ENCODE assay signal across 8 cellular contexts in the genomic region with DNA sequence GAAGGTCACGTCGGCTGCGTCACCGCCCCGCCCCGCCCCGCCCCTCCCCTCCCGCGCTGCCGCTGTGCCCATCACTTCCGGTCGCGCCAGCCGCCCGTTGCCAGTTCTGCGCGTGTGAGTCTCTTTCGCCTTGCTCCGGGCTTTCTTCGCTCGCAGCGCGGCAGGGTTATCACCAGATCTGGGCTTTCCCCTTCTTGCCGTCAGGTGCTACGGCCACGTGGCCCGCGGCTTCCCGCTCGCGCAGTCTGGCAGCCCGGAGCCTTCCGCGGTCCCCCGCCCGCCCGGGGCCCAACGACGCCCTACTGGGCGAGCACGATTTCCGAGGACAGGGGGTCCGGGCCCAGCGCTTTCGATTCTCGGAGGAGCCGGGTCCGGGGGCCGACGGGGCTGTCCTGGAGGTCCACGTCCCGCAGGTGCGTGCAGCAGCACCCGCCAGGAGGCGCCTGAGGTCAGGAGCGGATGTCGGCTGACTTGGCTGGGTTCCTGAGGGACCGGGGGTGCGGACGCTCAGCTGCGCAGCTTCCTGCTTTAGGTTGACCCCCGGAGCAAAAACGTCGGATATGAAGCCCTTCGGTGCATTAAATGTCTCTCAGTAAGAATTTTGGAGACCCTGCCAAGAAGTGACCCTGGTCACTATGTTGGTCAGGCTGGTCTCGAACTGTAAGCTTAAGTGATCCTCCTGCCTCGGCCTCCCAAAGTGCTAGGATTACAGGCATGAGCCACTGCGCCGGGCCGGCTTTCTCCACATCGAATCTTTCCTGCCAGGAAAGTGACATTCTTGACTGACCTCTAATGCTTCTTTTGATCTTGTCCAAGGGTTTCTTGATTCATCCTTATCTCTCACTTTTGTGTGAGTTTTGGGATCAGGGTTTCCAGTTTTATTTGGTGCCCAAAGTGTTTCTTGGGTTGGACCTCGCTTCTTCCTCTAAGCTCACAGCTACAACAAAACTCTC. TPM values are rescaled to one million over a fixed set of nuclear protein-coding genes. Genes with fewer than 3 reads are reported as not detected.
DNase-seq lines count a peak whose midpoint lies in the region; ATAC-seq and TF ChIP-seq lines count a peak whose summit lies in the region.

A gene with protein sequence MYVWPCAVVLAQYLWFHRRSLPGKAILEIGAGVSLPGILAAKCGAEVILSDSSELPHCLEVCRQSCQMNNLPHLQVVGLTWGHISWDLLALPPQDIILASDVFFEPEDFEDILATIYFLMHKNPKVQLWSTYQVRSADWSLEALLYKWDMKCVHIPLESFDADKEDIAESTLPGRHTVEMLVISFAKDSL (plus strand): TSS at position 74 of the 953 bp plus-strand sequence. CDS start 2,872 bp downstream, outside the sequence.

- DNase-seq in COLO668 (lab: John Stamatoyannopoulos, UW; ENCODE audit: unreplicated experiment) (peak; percentile 71), Panc1 (ENCODE audit: low read depth, low spot score) (no peak), foreskin keratinocyte (peak in 1 of 2 donors; percentile 58), nucleus accumbens (lab: John Stamatoyannopoulos, UW) (peak in 35 of 56 donors; percentile 50 to 87 (median 74)), tibial nerve (ENCODE audit: low spot score in 2 of 2) (peak; percentile 71 to 82)
- DNase-seq in activated effector memory CD4-positive, alpha-beta T cell treated with anti-CD3 and anti-CD28 coated beads, Interleukin-2, amount 50 U/mL, for 16 hours, result peak; percentile 98

- WGBS in tibial nerve, 2 donors, result 1 to 4% methylated on average over 26 to 59 of the region's 72 CpGs

- H3K4me3 ChIP-seq in Panc1 (ENCODE audit: low read depth in 2 of 2, low read length in 2 of 2) (peak within 1 kb of the TSS; percentile 79 to 92), tibial nerve (peak within 1 kb of the TSS; percentile 65 to 90 (median 86))

- H3K9me3 ChIP-seq in Panc1 (ENCODE audit: control insufficient read depth, insufficient read depth, low read depth, low read length), result no peaks in the 10 kb centered on the region
- H3K9me3 ChIP-seq in tibial nerve, result no peaks in the 10 kb centered on the region

- BruUV-seq in Panc1 (replicated peaks; lab: Mats Ljungman, UMichigan), result TSS peak; percentile 86

- peaks cover 13% of the 10 kb centered on the region for H3K36me3 ChIP-seq in Panc1 (ENCODE audit: control insufficient read depth, insufficient read depth, low read length)
- peaks cover 3 to 53% (median 4%) of the 10 kb centered on the region in 3 donors for H3K36me3 ChIP-seq in tibial nerve

- TF ChIP-seq CTCF in Panc1 (IDR thresholded peaks at IDR 0.05) (peak; percentile 86), foreskin keratinocyte (conservative IDR thresholded peaks at IDR 0.05) (peak; percentile 87), tibial nerve (IDR thresholded peaks at IDR 0.05) (peak; percentile 71 to 96 (median 76))

- CTCF ChIA-PET in Panc1 (lab: Charles Lee), result interaction anchor here (0.6 to 1.2 kb wide), 4 partner anchors 8 to 636 kb away, joined by 4 to 6 read pairs (median 5); a partner anchor contains a TSS

- H3K27ac ChIP-seq in Panc1 (ENCODE audit: low read length) (peak within 1 kb of the TSS; percentile 91), foreskin keratinocyte (peak within 1 kb of the TSS; percentile 90), tibial nerve (peak within 1 kb of the TSS; percentile 95 to 100 (median 99))

- in situ Hi-C loops in Panc1 (cut with HindIII; ENCODE audit: low pct_unique_long_range_greater_than_20kb, low sequenced_read_pairs), result no loop called here

- H3K27me3 ChIP-seq in Panc1 (ENCODE audit: control insufficient read depth, insufficient read depth, low read length) (no peaks in the 10 kb centered on the region), foreskin keratinocyte (no peaks in the 10 kb centered on the region), tibial nerve (no peaks in the 10 kb centered on the region)

- intact Hi-C loops in Panc1 (cut with micrococcal nuclease; ENCODE audit: unreplicated experiment), result no loop called here

- POLR2A ChIA-PET in Panc1 (lab: Charles Lee), result interaction anchor here (0.8 kb wide), 1 partner anchor 11 kb away, joined by 5 read pairs; no protein-coding TSS in a partner anchor

- H3K4me1 ChIP-seq in Panc1 (ENCODE audit: control insufficient read depth, insufficient read depth, low read length), result peaks cover 4% of the 10 kb centered on the region; the same call in 1 of the 2 replicates
- H3K4me1 ChIP-seq in foreskin keratinocyte, result peaks cover 4% of the 10 kb centered on the region
- H3K4me1 ChIP-seq in tibial nerve, result peaks cover 0 to 79% (median 34%) of the 10 kb centered on the region in 4 donors

- TF ChIP-seq POLR2A in tibial nerve (IDR thresholded peaks at IDR 0.05), result peak; percentile 60 to 61

- peak in 1 of 2 donors; percentile 94 for TF ChIP-seq EP300 in tibial nerve (IDR thresholded peaks at IDR 0.05)

- ATAC-seq in GM19397 (IDR thresholded peaks at IDR 0.05; ENCODE audit: unreplicated experiment), result peak; percentile 51
- peak; percentile 33 for ATAC-seq in HG03558 (IDR thresholded peaks at IDR 0.05; ENCODE audit: extremely low read depth, unreplicated experiment)
- ATAC-seq in Panc1, result peak; percentile 67
- ATAC-seq in foreskin keratinocyte, result peak; percentile 53

RNA-seq across cellular contexts. Expression of the gene that starts here (rescaled TPM):
- total RNA-seq in Panc1 (2021; ENCODE audit: unreplicated experiment) (42.8 TPM), foreskin keratinocyte (28.7 and 29.3 TPM in 2 replicates), tibial nerve (10 to 100 TPM; 27.8 to 50.2 (median 30.8) TPM)
- polyA plus RNA-seq in Panc1 (2012; ENCODE audit: insufficient read length), result 28.6 TPM
- polyA plus RNA-seq in foreskin keratinocyte, result 35.8 and 37.8 TPM in 2 replicates
